2 cellular contexts compared by ENCODE assay signal in the genomic region with DNA sequence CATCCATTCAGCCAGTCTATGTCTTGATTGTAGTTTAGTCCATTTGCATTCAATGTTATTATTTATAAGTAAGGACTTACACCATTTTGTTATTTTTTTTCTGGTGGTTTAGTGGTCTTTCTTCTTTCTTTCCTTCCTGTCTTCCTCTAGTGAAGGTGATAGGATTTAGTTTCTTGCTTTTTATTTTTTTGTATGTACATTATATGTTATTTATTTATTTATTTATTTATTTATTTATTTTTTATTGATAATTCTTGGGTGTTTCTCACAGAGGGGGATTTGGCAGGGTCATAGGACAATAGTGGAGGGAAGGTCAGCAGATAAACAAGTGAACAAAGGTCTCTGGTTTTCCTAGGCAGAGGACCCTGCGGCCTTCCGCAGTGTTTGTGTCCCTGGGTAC.
A peak's percentile ranks its signal among the peaks of the same experiment; 100 is the strongest.
DNase-seq lines count a peak whose midpoint lies in the region; TF ChIP-seq lines count a peak whose summit lies in the region.
"Not testable (repeated sequence)": the region's sequence is repeated elsewhere in the genome, so short reads cannot be mapped to it uniquely, and the experiment has no call there.

No MANE protein-coding gene starts in this region.

- not testable (repeated sequence) for H3K4me1 ChIP-seq in HEK293 (ENCODE audit: control insufficient read depth, insufficient read depth, low read length)

- not testable (repeated sequence) for H3K27me3 Mint-ChIP-seq in progenitor cell of endocrine pancreas

- not testable (repeated sequence) for DNase-seq in progenitor cell of endocrine pancreas (ENCODE audit: low spot score, unreplicated experiment)

- not testable (repeated sequence) for H3K4me3 Mint-ChIP-seq in progenitor cell of endocrine pancreas (ENCODE audit: low read depth)

- H3K36me3 Mint-ChIP-seq in progenitor cell of endocrine pancreas (ENCODE audit: insufficient read depth), result peaks cover 48% of the 10 kb centered on the region

- not testable (repeated sequence) for H3K9me3 ChIP-seq in HEK293 (ENCODE audit: control insufficient read depth, insufficient read depth, low read depth, low read length)

- not testable (repeated sequence) for H3K27ac ChIP-seq in HEK293 (ENCODE audit: extremely low read depth, low read depth, low read length)

- not testable (repeated sequence) for H3K4me1 Mint-ChIP-seq in progenitor cell of endocrine pancreas (ENCODE audit: low read depth)

- POLR2A ChIA-PET in HEK293 (lab: Yijun Ruan, JAX), result not testable (repeated sequence)

- CTCF ChIA-PET in HEK293 (lab: Yijun Ruan, JAX), result not testable (repeated sequence)

- TF ChIP-seq CTCF in HEK293 (tag by site-specific recombination; IDR thresholded peaks at IDR 0.05); progenitor cell of endocrine pancreas (IDR thresholded peaks at IDR 0.05; ENCODE audit: unreplicated experiment): not testable (repeated sequence)

- peak overlapping the region; percentile 90 for H3K27ac Mint-ChIP-seq in progenitor cell of endocrine pancreas

- not testable (repeated sequence) for H3K4me3 ChIP-seq in HEK293 (ENCODE audit: low read depth, low read length)

- not testable (repeated sequence) for H3K36me3 ChIP-seq in HEK293 (ENCODE audit: control insufficient read depth in 2 of 2, insufficient read depth in 1 of 2, low read length in 2 of 2)

- peaks cover 42% of the 10 kb centered on the region for H3K9me3 Mint-ChIP-seq in progenitor cell of endocrine pancreas (ENCODE audit: low read depth)

TF ChIP-seq in HEK293, 187 proteins besides CTCF, POLR2A, EP300 and RAD21 (continues in another document):
- TF ChIP-seq ZNF623 (tag by site-specific recombination; IDR thresholded peaks at IDR 0.05) (peak; percentile 69), ZNF140 (tag by site-specific recombination; IDR thresholded peaks at IDR 0.05) (peak; percentile 63; the same call in 1 of the 2 replicates), ZBTB1 (tag by site-specific recombination; IDR thresholded peaks at IDR 0.05) (0 out of 2 replicates have a peak, but pooled peaks have one; percentile 49), ZNF560 (tag by site-specific recombination; IDR thresholded peaks at IDR 0.05; ENCODE audit: borderline replicate concordance) (peak; percentile 49; the same call in 1 of the 2 replicates), ZNF394 (tag by site-specific recombination; IDR thresholded peaks at IDR 0.05; ENCODE audit: borderline replicate concordance) (peak; percentile 79; the same call in 1 of the 2 replicates), ZNF529 (tag by site-specific recombination; IDR thresholded peaks at IDR 0.05; ENCODE audit: insufficient replicate concordance) (peak; percentile 39), ZNF555 (tag by site-specific recombination; conservative IDR thresholded peaks at IDR 0.05) (peak; percentile 90), ZNF426 (tag by site-specific recombination; IDR thresholded peaks at IDR 0.05) (peak; percentile 74), ZNF266 (tag by site-specific recombination; IDR thresholded peaks at IDR 0.05; ENCODE audit: low read depth) (peak; percentile 60; the same call in 1 of the 2 replicates), ZBTB8A (tag by site-specific recombination; IDR thresholded peaks at IDR 0.05) (peak; percentile 68), ZNF433 (tag by site-specific recombination; IDR thresholded peaks at IDR 0.05; ENCODE audit: low read depth) (0 out of 2 replicates have a peak, but pooled peaks have one; percentile 53), ZNF530 (tag by site-specific recombination; IDR thresholded peaks at IDR 0.05; ENCODE audit: low read depth) (0 out of 2 replicates have a peak, but pooled peaks have one; percentile 9), ZNF654 (tag by site-specific recombination; IDR thresholded peaks at IDR 0.05; ENCODE audit: low read depth) (peak; percentile 20; the same call in 1 of the 2 replicates), ZNF404 (tag by site-specific recombination; IDR thresholded peaks at IDR 0.05) (0 out of 2 replicates have a peak, but pooled peaks have one; percentile 26), ZBTB21 (tag by site-specific recombination; IDR thresholded peaks at IDR 0.05) (0 out of 2 replicates have a peak, but pooled peaks have one; percentile 18), ZNF664 (tag by site-specific recombination; IDR thresholded peaks at IDR 0.05) (peak; percentile 40; the same call in 1 of the 2 replicates), ZNF366 (tag by site-specific recombination; conservative IDR thresholded peaks at IDR 0.05) (0 out of 2 replicates have a peak, but pooled peaks have one; percentile 15), ZNF138 (tag by site-specific recombination; IDR thresholded peaks at IDR 0.05; ENCODE audit: borderline replicate concordance) (0 out of 2 replicates have a peak, but pooled peaks have one; percentile 31), ZNF558 (tag by site-specific recombination; IDR thresholded peaks at IDR 0.05) (0 out of 2 replicates have a peak, but pooled peaks have one; percentile 64)
- TF ChIP-seq, protein P1, sequence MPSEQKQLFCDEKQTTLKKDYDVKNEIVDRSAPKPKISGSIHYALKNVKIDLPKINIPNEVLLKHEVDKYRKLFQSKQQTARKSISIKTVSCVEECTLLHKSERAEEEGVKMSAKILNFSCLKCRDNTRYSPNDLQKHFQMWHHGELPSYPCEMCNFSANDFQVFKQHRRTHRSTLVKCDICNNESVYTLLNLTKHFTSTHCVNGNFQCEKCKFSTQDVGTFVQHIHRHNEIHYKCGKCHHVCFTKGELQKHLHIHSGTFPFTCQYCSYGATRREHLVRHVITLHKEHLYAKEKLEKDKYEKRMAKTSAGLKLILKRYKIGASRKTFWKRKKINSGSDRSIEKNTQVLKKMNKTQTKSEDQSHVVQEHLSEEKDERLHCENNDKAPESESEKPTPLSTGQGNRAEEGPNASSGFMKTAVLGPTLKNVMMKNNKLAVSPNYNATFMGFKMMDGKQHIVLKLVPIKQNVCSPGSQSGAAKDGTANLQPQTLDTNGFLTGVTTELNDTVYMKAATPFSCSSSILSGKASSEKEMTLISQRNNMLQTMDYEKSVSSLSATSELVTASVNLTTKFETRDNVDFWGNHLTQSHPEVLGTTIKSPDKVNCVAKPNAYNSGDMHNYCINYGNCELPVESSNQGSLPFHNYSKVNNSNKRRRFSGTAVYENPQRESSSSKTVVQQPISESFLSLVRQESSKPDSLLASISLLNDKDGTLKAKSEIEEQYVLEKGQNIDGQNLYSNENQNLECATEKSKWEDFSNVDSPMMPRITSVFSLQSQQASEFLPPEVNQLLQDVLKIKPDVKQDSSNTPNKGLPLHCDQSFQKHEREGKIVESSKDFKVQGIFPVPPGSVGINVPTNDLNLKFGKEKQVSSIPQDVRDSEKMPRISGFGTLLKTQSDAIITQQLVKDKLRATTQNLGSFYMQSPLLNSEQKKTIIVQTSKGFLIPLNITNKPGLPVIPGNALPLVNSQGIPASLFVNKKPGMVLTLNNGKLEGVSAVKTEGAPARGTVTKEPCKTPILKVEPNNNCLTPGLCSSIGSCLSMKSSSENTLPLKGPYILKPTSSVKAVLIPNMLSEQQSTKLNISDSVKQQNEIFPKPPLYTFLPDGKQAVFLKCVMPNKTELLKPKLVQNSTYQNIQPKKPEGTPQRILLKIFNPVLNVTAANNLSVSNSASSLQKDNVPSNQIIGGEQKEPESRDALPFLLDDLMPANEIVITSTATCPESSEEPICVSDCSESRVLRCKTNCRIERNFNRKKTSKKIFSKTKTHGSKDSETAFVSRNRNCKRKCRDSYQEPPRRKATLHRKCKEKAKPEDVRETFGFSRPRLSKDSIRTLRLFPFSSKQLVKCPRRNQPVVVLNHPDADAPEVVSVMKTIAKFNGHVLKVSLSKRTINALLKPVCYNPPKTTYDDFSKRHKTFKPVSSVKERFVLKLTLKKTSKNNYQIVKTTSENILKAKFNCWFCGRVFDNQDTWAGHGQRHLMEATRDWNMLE (tag by site-specific recombination; conservative IDR thresholded peaks at IDR 0.05; ENCODE audit: low read depth), result peak; percentile 86
- TF ChIP-seq, protein P2, sequence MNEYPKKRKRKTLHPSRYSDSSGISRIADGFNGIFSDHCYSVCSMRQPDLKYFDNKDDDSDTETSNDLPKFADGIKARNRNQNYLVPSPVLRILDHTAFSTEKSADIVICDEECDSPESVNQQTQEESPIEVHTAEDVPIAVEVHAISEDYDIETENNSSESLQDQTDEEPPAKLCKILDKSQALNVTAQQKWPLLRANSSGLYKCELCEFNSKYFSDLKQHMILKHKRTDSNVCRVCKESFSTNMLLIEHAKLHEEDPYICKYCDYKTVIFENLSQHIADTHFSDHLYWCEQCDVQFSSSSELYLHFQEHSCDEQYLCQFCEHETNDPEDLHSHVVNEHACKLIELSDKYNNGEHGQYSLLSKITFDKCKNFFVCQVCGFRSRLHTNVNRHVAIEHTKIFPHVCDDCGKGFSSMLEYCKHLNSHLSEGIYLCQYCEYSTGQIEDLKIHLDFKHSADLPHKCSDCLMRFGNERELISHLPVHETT (tag by site-specific recombination; IDR thresholded peaks at IDR 0.05), result 0 out of 2 replicates have a peak, but pooled peaks have one; percentile 25
- TF ChIP-seq, protein P3, sequence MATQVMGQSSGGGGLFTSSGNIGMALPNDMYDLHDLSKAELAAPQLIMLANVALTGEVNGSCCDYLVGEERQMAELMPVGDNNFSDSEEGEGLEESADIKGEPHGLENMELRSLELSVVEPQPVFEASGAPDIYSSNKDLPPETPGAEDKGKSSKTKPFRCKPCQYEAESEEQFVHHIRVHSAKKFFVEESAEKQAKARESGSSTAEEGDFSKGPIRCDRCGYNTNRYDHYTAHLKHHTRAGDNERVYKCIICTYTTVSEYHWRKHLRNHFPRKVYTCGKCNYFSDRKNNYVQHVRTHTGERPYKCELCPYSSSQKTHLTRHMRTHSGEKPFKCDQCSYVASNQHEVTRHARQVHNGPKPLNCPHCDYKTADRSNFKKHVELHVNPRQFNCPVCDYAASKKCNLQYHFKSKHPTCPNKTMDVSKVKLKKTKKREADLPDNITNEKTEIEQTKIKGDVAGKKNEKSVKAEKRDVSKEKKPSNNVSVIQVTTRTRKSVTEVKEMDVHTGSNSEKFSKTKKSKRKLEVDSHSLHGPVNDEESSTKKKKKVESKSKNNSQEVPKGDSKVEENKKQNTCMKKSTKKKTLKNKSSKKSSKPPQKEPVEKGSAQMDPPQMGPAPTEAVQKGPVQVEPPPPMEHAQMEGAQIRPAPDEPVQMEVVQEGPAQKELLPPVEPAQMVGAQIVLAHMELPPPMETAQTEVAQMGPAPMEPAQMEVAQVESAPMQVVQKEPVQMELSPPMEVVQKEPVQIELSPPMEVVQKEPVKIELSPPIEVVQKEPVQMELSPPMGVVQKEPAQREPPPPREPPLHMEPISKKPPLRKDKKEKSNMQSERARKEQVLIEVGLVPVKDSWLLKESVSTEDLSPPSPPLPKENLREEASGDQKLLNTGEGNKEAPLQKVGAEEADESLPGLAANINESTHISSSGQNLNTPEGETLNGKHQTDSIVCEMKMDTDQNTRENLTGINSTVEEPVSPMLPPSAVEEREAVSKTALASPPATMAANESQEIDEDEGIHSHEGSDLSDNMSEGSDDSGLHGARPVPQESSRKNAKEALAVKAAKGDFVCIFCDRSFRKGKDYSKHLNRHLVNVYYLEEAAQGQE (tag by site-specific recombination; IDR thresholded peaks at IDR 0.05), result peak; percentile 77; the same call in 1 of the 2 replicates
